1 cellular context compared by ENCODE assay signal in the genomic region with DNA sequence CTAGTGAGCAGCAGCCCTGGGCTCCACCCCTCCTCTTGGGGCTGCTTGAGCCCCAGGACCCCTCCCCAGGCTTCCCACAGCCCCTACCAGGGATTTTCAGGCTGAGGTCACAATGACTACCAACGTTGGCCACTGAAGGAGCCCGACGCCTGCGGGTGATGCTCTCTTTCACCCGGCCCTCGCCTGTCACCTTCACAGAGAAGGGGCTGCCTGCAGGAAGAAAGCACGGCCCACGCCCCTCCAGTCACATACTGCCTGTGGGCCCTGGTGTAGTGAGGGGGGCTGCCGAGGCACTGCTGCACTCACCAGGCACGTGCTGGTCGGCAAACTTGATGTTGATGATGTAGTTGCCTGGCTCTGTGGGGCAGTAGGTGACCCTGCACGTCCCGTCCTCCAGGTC.
TF ChIP-seq lines count a peak whose summit lies in the region.

No MANE protein-coding gene starts in this region.

TF ChIP-seq in GM12878, 131 proteins besides CTCF, POLR2A, EP300 and RAD21:
- no peak for TF ChIP-seq ASH2L (IDR thresholded peaks at IDR 0.05; ENCODE audit: borderline replicate concordance, low read depth)
- TF ChIP-seq, protein P1, sequence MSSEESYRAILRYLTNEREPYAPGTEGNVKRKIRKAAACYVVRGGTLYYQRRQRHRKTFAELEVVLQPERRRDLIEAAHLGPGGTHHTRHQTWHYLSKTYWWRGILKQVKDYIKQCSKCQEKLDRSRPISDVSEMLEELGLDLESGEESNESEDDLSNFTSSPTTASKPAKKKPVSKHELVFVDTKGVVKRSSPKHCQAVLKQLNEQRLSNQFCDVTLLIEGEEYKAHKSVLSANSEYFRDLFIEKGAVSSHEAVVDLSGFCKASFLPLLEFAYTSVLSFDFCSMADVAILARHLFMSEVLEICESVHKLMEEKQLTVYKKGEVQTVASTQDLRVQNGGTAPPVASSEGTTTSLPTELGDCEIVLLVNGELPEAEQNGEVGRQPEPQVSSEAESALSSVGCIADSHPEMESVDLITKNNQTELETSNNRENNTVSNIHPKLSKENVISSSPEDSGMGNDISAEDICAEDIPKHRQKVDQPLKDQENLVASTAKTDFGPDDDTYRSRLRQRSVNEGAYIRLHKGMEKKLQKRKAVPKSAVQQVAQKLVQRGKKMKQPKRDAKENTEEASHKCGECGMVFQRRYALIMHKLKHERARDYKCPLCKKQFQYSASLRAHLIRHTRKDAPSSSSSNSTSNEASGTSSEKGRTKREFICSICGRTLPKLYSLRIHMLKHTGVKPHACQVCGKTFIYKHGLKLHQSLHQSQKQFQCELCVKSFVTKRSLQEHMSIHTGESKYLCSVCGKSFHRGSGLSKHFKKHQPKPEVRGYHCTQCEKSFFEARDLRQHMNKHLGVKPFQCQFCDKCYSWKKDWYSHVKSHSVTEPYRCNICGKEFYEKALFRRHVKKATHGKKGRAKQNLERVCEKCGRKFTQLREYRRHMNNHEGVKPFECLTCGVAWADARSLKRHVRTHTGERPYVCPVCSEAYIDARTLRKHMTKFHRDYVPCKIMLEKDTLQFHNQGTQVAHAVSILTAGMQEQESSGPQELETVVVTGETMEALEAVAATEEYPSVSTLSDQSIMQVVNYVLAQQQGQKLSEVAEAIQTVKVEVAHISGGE (CRISPR knock-in tag; IDR thresholded peaks at IDR 0.05): no peak
- no peak for TF ChIP-seq KLF5 (IDR thresholded peaks at IDR 0.05; ENCODE audit: partially characterized antibody)
- no peak for TF ChIP-seq RBBP5 (conservative IDR thresholded peaks at IDR 0.05)
- TF ChIP-seq, protein P2, sequence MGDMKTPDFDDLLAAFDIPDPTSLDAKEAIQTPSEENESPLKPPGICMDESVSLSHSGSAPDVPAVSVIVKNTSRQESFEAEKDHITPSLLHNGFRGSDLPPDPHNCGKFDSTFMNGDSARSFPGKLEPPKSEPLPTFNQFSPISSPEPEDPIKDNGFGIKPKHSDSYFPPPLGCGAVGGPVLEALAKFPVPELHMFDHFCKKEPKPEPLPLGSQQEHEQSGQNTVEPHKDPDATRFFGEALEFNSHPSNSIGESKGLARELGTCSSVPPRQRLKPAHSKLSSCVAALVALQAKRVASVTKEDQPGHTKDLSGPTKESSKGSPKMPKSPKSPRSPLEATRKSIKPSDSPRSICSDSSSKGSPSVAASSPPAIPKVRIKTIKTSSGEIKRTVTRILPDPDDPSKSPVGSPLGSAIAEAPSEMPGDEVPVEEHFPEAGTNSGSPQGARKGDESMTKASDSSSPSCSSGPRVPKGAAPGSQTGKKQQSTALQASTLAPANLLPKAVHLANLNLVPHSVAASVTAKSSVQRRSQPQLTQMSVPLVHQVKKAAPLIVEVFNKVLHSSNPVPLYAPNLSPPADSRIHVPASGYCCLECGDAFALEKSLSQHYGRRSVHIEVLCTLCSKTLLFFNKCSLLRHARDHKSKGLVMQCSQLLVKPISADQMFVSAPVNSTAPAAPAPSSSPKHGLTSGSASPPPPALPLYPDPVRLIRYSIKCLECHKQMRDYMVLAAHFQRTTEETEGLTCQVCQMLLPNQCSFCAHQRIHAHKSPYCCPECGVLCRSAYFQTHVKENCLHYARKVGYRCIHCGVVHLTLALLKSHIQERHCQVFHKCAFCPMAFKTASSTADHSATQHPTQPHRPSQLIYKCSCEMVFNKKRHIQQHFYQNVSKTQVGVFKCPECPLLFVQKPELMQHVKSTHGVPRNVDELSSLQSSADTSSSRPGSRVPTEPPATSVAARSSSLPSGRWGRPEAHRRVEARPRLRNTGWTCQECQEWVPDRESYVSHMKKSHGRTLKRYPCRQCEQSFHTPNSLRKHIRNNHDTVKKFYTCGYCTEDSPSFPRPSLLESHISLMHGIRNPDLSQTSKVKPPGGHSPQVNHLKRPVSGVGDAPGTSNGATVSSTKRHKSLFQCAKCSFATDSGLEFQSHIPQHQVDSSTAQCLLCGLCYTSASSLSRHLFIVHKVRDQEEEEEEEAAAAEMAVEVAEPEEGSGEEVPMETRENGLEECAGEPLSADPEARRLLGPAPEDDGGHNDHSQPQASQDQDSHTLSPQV (IDR thresholded peaks at IDR 0.05): no peak
- no peak for TF ChIP-seq BCL11A (IDR thresholded peaks at IDR 0.05; ENCODE audit: low read depth, low read length)
- TF ChIP-seq, protein P3, sequence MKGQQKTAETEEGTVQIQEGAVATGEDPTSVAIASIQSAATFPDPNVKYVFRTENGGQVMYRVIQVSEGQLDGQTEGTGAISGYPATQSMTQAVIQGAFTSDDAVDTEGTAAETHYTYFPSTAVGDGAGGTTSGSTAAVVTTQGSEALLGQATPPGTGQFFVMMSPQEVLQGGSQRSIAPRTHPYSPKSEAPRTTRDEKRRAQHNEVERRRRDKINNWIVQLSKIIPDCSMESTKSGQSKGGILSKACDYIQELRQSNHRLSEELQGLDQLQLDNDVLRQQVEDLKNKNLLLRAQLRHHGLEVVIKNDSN (IDR thresholded peaks at IDR 0.05; ENCODE audit: borderline replicate concordance, extremely low read length, insufficient read depth, low read depth, low read length): no peak
- TF ChIP-seq PML (IDR thresholded peaks at IDR 0.05; ENCODE audit: low read length): no peak
- TF ChIP-seq, protein P4, sequence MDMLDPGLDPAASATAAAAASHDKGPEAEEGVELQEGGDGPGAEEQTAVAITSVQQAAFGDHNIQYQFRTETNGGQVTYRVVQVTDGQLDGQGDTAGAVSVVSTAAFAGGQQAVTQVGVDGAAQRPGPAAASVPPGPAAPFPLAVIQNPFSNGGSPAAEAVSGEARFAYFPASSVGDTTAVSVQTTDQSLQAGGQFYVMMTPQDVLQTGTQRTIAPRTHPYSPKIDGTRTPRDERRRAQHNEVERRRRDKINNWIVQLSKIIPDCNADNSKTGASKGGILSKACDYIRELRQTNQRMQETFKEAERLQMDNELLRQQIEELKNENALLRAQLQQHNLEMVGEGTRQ (IDR thresholded peaks at IDR 0.05; ENCODE audit: borderline replicate concordance, low read depth, low read length): no peak
- no peak for TF ChIP-seq BMI1 (IDR thresholded peaks at IDR 0.05; ENCODE audit: borderline replicate concordance)
